In the genomic region with DNA sequence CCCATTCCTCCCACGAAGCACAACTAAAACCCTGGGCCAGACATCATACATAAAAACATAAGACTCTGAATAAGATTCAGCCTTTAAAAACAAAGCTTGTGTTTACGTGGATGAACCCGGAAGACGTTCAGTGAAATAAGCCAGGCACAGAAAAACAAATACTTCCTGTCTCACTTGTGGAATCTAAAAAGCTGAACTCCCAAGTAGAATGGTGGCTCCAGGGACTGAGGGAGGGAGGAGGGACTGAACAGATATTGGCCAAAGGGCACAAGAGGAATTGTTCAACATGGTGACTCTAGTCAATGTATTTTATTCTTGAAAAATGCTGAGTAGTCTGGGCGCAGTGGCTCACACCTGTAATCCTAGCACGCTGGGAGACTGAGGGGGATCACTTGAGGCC, we compare ENCODE assay signal across 18 cellular contexts. TPM values are rescaled to one million over a fixed set of nuclear protein-coding genes. Genes with fewer than 3 reads are reported as not detected.
DNase-seq lines count a peak whose midpoint lies in the region; ATAC-seq and TF ChIP-seq lines count a peak whose summit lies in the region.
"Had no signal": no experiment of that assay in that cellular context is flagged by ENCODE, and none has a peak within 500 bp of the region (broad histone marks: within the 10 kb centered on the region; RNA-seq: fewer than 3 reads in every experiment).

No MANE protein-coding gene starts in this region.

- TF ChIP-seq POLR2A in breast epithelium (IDR thresholded peaks at IDR 0.05) (no peak), upper lobe of left lung (IDR thresholded peaks at IDR 0.05) (no peak)

- H3K9me3 ChIP-seq in adipocyte (ENCODE audit: control insufficient read depth, low read length) (no peaks in the 10 kb centered on the region), breast epithelium (no peaks in the 10 kb centered on the region), upper lobe of left lung (no peaks in the 10 kb centered on the region)
- H3K9me3 ChIP-seq: MG63, Peyer's patch, thyroid gland had no signal

- H3K36me3 ChIP-seq in adipocyte (ENCODE audit: control insufficient read depth, insufficient read depth, low read length, severe bottlenecking), result no peaks in the 10 kb centered on the region
- H3K36me3 ChIP-seq in breast epithelium, result no peaks in the 10 kb centered on the region
- H3K36me3 ChIP-seq in upper lobe of left lung, result no peaks in the 10 kb centered on the region
- H3K36me3 ChIP-seq: MG63, Peyer's patch, thyroid gland had no signal

- TF ChIP-seq CTCF in breast epithelium (IDR thresholded peaks at IDR 0.05), result no peak
- no peak for TF ChIP-seq CTCF in upper lobe of left lung (IDR thresholded peaks at IDR 0.05)

- H3K27me3 ChIP-seq in adipocyte (replicated peaks; ENCODE audit: control insufficient read depth, insufficient read depth, low read length) (no peaks in the 10 kb centered on the region), breast epithelium (no peaks in the 10 kb centered on the region), upper lobe of left lung (no peaks in the 10 kb centered on the region)
- H3K27me3 ChIP-seq: MG63, Peyer's patch, thyroid gland had no signal

- WGBS in upper lobe of left lung, 2 donors, result 52 to 57% methylated on average over 6 of the region's 6 CpGs

- peaks cover 14% of the 10 kb centered on the region for H3K4me1 Mint-ChIP-seq in activated naive CD8-positive, alpha-beta T cell (ENCODE audit: low read depth)
- H3K4me1 Mint-ChIP-seq in activated naive CD8-positive, alpha-beta T cell treated with anti-CD3 and anti-CD28 coated beads for 36 hours, result peaks cover 2% of the 10 kb centered on the region
- H3K4me1 Mint-ChIP-seq: GM23338, nephron had no signal

- H3K27me3 Mint-ChIP-seq in activated naive CD8-positive, alpha-beta T cell, result no peaks in the 10 kb centered on the region
- no peaks in the 10 kb centered on the region for H3K27me3 Mint-ChIP-seq in activated naive CD8-positive, alpha-beta T cell treated with anti-CD3 and anti-CD28 coated beads for 36 hours

- H3K4me1 ChIP-seq in adipocyte (ENCODE audit: control insufficient read depth, insufficient read depth, low read length) (peaks cover 19% of the 10 kb centered on the region), breast epithelium (no peaks in the 10 kb centered on the region), upper lobe of left lung (peaks cover 7 to 11% (median 9%) of the 10 kb centered on the region in 4 donors)
- H3K4me1 ChIP-seq: thyroid gland had no signal

- intact Hi-C loops in breast epithelium (cut with DNase I; ENCODE audit: low total_unique reads), result no loop called here

- no peaks in the 10 kb centered on the region for H3K9me3 Mint-ChIP-seq in activated naive CD8-positive, alpha-beta T cell (ENCODE audit: low read depth)
- no peaks in the 10 kb centered on the region for H3K9me3 Mint-ChIP-seq in activated naive CD8-positive, alpha-beta T cell treated with anti-CD3 and anti-CD28 coated beads for 36 hours
- H3K9me3 Mint-ChIP-seq: nephron had no signal

- H3K36me3 Mint-ChIP-seq in activated naive CD8-positive, alpha-beta T cell, result no peaks in the 10 kb centered on the region
- H3K36me3 Mint-ChIP-seq in activated naive CD8-positive, alpha-beta T cell treated with anti-CD3 and anti-CD28 coated beads for 36 hours, result no peaks in the 10 kb centered on the region

- H3K4me3 Mint-ChIP-seq in activated naive CD8-positive, alpha-beta T cell, result no peak overlapping the region
- H3K4me3 Mint-ChIP-seq in activated naive CD8-positive, alpha-beta T cell treated with anti-CD3 and anti-CD28 coated beads for 36 hours, result no peak overlapping the region
- H3K4me3 Mint-ChIP-seq: GM23338 had no signal

- no peak for DNase-seq in activated naive CD8-positive, alpha-beta T cell treated with anti-CD3 and anti-CD28 coated beads for 36 hours
- DNase-seq in adipocyte (ENCODE audit: low read depth) (peak; percentile 58), left kidney (ENCODE audit: low read depth, low spot score) (peak; percentile 9), breast epithelium (ENCODE audit: low spot score in 2 of 2) (no peak), upper lobe of left lung (no peak)
- DNase-seq in stimulated activated CD4-positive, alpha-beta T cell treated with anti-CD3 and anti-CD28 coated beads, Interleukin-2, amount 100 ng/mL, for 48 hours, result no peak
- DNase-seq: activated CD8-positive, alpha-beta memory T cell treated with anti-CD3 and anti-CD28 coated beads, Interleukin-2, amount 50 U/mL, for 4 hours; left ventricle myocardium superior; MG63; NCI-H2081 treated with DMSO at 0.1 percent for 48 hours; stimulated activated CD8-positive, alpha-beta memory T cell treated with anti-CD3 and anti-CD28 coated beads, Interleukin-4, amount 100 ng/mL, for 48 hours; SW 1271; thyroid gland had no signal

- peak overlapping the region; percentile 7 for H3K27ac Mint-ChIP-seq in activated naive CD8-positive, alpha-beta T cell
- H3K27ac Mint-ChIP-seq in activated naive CD8-positive, alpha-beta T cell treated with anti-CD3 and anti-CD28 coated beads for 36 hours, result no peak overlapping the region
- H3K27ac Mint-ChIP-seq: GM23338 had no signal

- no peak for ATAC-seq in upper lobe of left lung (ENCODE audit: low FRiP score in 2 of 2)
- no peak for ATAC-seq in HG02885 (IDR thresholded peaks at IDR 0.05; ENCODE audit: poor library complexity, unreplicated experiment)

- H3K9ac ChIP-seq in adipocyte (ENCODE audit: low read length), result peak overlapping the region; percentile 72

- no peak for TF ChIP-seq EP300 in upper lobe of left lung (IDR thresholded peaks at IDR 0.05)

- H3K4me3 ChIP-seq in adipocyte (ENCODE audit: low read length) (peak overlapping the region; percentile 58), breast epithelium (no peak overlapping the region), upper lobe of left lung (no peak overlapping the region)
- H3K4me3 ChIP-seq: GM23338, MG63, thyroid gland had no signal

- H3K27ac ChIP-seq in breast epithelium (no peak overlapping the region), upper lobe of left lung (no peak overlapping the region)
- H3K27ac ChIP-seq: thyroid gland had no signal

RNA-seq across cellular contexts. Expression of a gene that starts 35.7 kb away (rescaled TPM):
- total RNA-seq in activated naive CD8-positive, alpha-beta T cell treated with anti-CD3 and anti-CD28 coated beads for 36 hours, result 100 to 1,000 TPM; 203 to 204 TPM
- 100 to 1,000 TPM; 257 to 652 (median 430) TPM for total RNA-seq in breast epithelium
- 100 to 1,000 TPM; 258 to 569 (median 392) TPM for total RNA-seq in upper lobe of left lung

Comparison
In these comparisons a context has a peak if more than half of its experiments do, and no peak if none do; other contexts are left out.
1. DNase-seq: peak in adipocyte (single experiment) and left kidney (single experiment); none in activated naive CD8-positive, alpha-beta T cell treated with anti-CD3 and anti-CD28 coated beads for 36 hours (single experiment), breast epithelium (0 of 2), stimulated activated CD4-positive, alpha-beta T cell treated with anti-CD3 and anti-CD28 coated beads, Interleukin-2, amount 100 ng/mL, for 48 hours (0 of 2) and upper lobe of left lung (0 of 2).